Comparison of ENCODE assay signal across 17 cellular contexts in genomic region chr5:3787604-3788003, GRCh38.
DNase-seq lines count a peak whose midpoint lies in the region; ATAC-seq and TF ChIP-seq lines count a peak whose summit lies in the region.
"Had no signal": no experiment of that assay in that cellular context is flagged by ENCODE, and none has a peak within 500 bp of the region (broad histone marks: within the 10 kb centered on the region; RNA-seq: fewer than 3 reads in every experiment).

No MANE protein-coding gene starts in this region.

- H3K27ac Mint-ChIP-seq in endodermal cell, result no peak overlapping the region
- H3K27ac Mint-ChIP-seq: CD8-positive, alpha-beta memory T cell; IgD-negative memory B cell had no signal

- DNase-seq in endodermal cell (peak; percentile 58), left kidney (ENCODE audit: low read depth, low spot score) (peak; percentile 18), NCI-H1048 (lab: John Stamatoyannopoulos, UW) (no peak), AML-193 (lab: John Stamatoyannopoulos, UW) (no peak)
- no peak for DNase-seq in stimulated activated CD4-positive, alpha-beta T cell treated with anti-CD3 and anti-CD28 coated beads, Interleukin-4, amount 100 ng/mL, for 24 hours
- DNase-seq: Caco-2; CD8-positive, alpha-beta memory T cell; DND-41; GOT3; KG1 had no signal

- no peak for ATAC-seq in GM18498 (IDR thresholded peaks at IDR 0.05; ENCODE audit: unreplicated experiment)
- ATAC-seq: A549, HCT116 had no signal

- H3K9me3 Mint-ChIP-seq in endodermal cell, result no peaks in the 10 kb centered on the region

- H3K4me1 Mint-ChIP-seq in endodermal cell, result peaks cover 15% of the 10 kb centered on the region
- H3K4me1 Mint-ChIP-seq: CD8-positive, alpha-beta memory T cell; IgD-negative memory B cell had no signal

- H3K9me3 ChIP-seq in HUES48 (ENCODE audit: control insufficient read depth, insufficient read depth, low read length) (no peaks in the 10 kb centered on the region), endodermal cell (ENCODE audit: control insufficient read depth, low read length) (no peaks in the 10 kb centered on the region)
- H3K9me3 ChIP-seq: A549, BLaER1, Caco-2 had no signal

- 49 to 54% methylated on average over 7 to 10 of the region's 10 CpGs for WGBS in endodermal cell (ENCODE audit: insufficient coverage in 1 of 2, insufficient read length in 1 of 2), 2 experiments

- H3K27me3 Mint-ChIP-seq in endodermal cell (ENCODE audit: insufficient read depth), result peaks cover 5% of the 10 kb centered on the region
- H3K27me3 Mint-ChIP-seq: CD8-positive, alpha-beta memory T cell; IgD-negative memory B cell had no signal

- TF ChIP-seq CTCF in endodermal cell (conservative IDR thresholded peaks at IDR 0.05), result no peak

- H3K27me3 ChIP-seq in HUES48 (ENCODE audit: control insufficient read depth, insufficient read depth, low read length) (no peaks in the 10 kb centered on the region), endodermal cell (ENCODE audit: control insufficient read depth, insufficient read depth, low read length, poor library complexity, severe bottlenecking) (no peaks in the 10 kb centered on the region)
- H3K27me3 ChIP-seq: BLaER1 had no signal

- peaks cover 43% of the 10 kb centered on the region for H3K4me1 ChIP-seq in HUES48 (ENCODE audit: control insufficient read depth, insufficient read depth, low read length)
- H3K4me1 ChIP-seq in endodermal cell (ENCODE audit: control insufficient read depth, insufficient read depth, low read length), result no peaks in the 10 kb centered on the region
- H3K4me1 ChIP-seq: A549, BLaER1, Caco-2 had no signal

- H3K9ac ChIP-seq in HUES48 (ENCODE audit: low read depth, low read length) (no peak overlapping the region), endodermal cell (ENCODE audit: extremely low read depth, low read length, poor library complexity, severe bottlenecking) (no peak overlapping the region)
- H3K9ac ChIP-seq: BLaER1 had no signal

- H3K36me3 Mint-ChIP-seq in endodermal cell (ENCODE audit: low read depth), result no peaks in the 10 kb centered on the region
- H3K36me3 Mint-ChIP-seq: CD8-positive, alpha-beta memory T cell; IgD-negative memory B cell had no signal

- peak overlapping the region; percentile 24 for H3K4me3 Mint-ChIP-seq in endodermal cell
- H3K4me3 Mint-ChIP-seq: CD8-positive, alpha-beta memory T cell; IgD-negative memory B cell had no signal

- H3K27ac ChIP-seq in HUES48 (ENCODE audit: low read depth, low read length) (peak overlapping the region; percentile 60), endodermal cell (ENCODE audit: low read depth, low read length) (no peak overlapping the region)
- H3K27ac ChIP-seq: A549, BLaER1, HL-60 had no signal

- no peaks in the 10 kb centered on the region for H3K36me3 ChIP-seq in HUES48 (ENCODE audit: control insufficient read depth, insufficient read depth, low read length)
- H3K36me3 ChIP-seq in endodermal cell (ENCODE audit: control insufficient read depth, insufficient read depth, low read length), result no peaks in the 10 kb centered on the region
- H3K36me3 ChIP-seq: BLaER1 had no signal

- H3K4me3 ChIP-seq in HUES48 (ENCODE audit: low read depth, low read length) (peak overlapping the region; percentile 44; the same call in 1 of the 2 replicates), endodermal cell (ENCODE audit: low read length) (no peak overlapping the region)
- H3K4me3 ChIP-seq: A549, BLaER1 had no signal

Comparison
In these comparisons a context has a peak if more than half of its experiments do, and no peak if none do; other contexts are left out.
1. DNase-seq: peak in endodermal cell (single experiment) and left kidney (single experiment); none in stimulated activated CD4-positive, alpha-beta T cell treated with anti-CD3 and anti-CD28 coated beads, Interleukin-4, amount 100 ng/mL, for 24 hours (single experiment), NCI-H1048 (single experiment) and AML-193 (0 of 2).